Comparison of ENCODE assay signal across 1 cellular context in the genomic region with DNA sequence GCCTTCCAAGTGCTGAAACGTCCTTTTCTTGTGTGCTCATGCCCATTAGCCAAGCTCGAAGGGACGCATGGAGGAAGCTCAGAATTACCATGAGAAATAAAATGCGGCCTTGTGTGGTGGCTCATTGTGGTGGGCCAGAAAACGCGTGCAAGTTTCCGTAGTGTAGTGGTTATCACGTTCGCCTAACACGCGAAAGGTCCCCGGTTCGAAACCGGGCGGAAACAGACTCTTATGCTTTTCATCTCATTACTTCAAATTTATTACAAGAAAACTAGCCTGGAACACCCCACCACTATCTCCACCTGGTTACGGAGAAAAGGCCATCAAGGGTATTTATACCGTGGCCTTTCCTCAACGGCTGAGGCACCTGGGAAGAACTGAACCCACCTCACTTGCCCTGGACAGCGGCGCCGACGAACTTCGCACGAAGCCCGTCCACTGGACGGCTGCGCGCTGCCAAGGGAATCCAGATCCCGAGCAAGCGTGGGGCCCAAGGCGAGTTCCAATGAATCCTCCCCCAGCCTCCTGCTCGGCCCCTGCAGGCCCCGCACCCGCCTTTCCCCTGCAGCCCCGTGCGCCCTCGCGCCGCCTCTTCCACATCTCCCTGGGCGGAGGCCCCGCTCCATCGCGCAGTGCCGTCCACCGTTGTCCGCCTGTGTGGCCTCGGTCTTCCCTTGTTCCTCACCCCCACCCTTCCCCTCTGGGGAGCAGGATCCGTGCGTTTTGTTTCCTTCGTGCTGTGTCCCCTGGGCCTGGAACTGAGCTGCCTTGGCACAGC.
A peak's percentile ranks its signal among the peaks of the same experiment; 100 is the strongest.
TF ChIP-seq lines count a peak whose summit lies in the region.

No MANE protein-coding gene starts in this region.

TF ChIP-seq in IMR-90, 13 proteins besides CTCF, POLR2A, EP300 and RAD21:
- TF ChIP-seq BHLHE40 (IDR thresholded peaks at IDR 0.05; ENCODE audit: low read depth, low read length) (peak; percentile 68), FOS (IDR thresholded peaks at IDR 0.05; ENCODE audit: low read depth, low read length) (peak; percentile 49; the same call in 1 of the 2 replicates)
